ENCODE assay signal across 21 cellular contexts in genomic region chr4:159097144-159097543, GRCh38.
"Had no signal": no experiment of that assay in that cellular context is flagged by ENCODE, and none has a peak within 500 bp of the region (broad histone marks: within the 10 kb centered on the region; RNA-seq: fewer than 3 reads in every experiment).

No MANE protein-coding gene starts in this region.

- H3K9me3 Mint-ChIP-seq: IgD-negative memory B cell had no signal

- H3K4me3 Mint-ChIP-seq: IgD-negative memory B cell had no signal

- H3K27ac Mint-ChIP-seq: IgD-negative memory B cell had no signal

- H3K36me3 Mint-ChIP-seq: IgD-negative memory B cell had no signal

- ATAC-seq: K562 had no signal

- H3K36me3 ChIP-seq: SJSA1 had no signal

- FAIRE-seq: HTR-8/SVneo, K562, RCC 7860 had no signal

- H3K9me3 ChIP-seq: SJSA1 had no signal

- H3K27ac ChIP-seq: HL-60, KMS-11, SJSA1, SK-N-MC had no signal

- DNase-seq: Kasumi-1, MM.1S, NCI-H1092 treated with DMSO at 0.1 percent for 48 hours, NCI-H1436, NCI-H187, NCI-H2029, NCI-H2081 treated with DMSO at 0.1 percent for 48 hours, NCI-H510A, NCI-H524 treated with DMSO at 0.1 percent for 48 hours, NCI-H774, Right ventricle myocardium superior, RPMI8226, SIG-M5 had no signal

- H3K4me3 ChIP-seq: K562, SJSA1, SK-N-MC had no signal
